7 cellular contexts compared by ENCODE assay signal in the genomic region with DNA sequence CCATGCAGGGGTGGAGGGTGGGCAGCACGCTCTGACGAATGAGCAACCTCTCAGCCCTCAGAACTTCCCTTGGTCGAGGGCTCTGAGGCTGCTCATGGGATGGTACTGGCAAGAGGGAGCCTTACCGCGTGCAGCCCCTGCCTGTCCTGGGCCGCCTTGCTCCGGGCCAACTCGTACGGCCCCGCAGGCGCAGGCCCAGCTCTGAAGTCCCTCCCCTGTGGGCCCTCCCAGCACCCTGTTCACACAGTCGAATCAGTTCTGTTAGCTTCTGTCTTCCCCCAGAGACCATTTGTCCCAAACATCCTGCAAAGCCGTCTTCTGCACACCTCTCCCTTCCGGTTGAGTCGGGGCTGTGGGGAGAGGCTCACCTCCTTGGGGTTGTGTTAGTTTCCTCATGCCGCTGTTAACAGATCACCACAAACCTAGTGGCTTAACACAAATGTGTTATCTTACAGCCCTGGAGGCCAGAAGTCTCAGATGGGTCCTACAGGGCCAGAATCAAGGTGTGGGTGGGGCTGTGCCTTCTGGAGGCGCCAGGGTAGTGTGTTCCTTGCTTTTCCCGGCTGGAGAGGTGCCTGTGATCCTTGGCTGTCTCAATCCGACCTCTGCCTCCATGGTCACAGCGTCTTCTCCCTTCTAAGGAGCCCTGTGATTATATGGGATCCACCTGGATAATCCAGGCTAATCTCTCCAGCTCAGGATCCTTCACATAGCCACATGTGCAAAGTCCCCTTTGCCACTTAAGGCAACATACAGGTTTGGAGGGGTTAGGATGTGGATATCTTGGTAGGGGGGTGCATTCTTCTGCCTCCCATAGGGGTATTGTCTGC. TPM values are rescaled to one million over a fixed set of nuclear protein-coding genes. Genes with fewer than 3 reads are reported as not detected.
A peak's percentile ranks its signal among the peaks of the same experiment; 100 is the strongest.
DNase-seq lines count a peak whose midpoint lies in the region; ATAC-seq, FAIRE-seq and TF ChIP-seq lines count a peak whose summit lies in the region.

No MANE protein-coding gene starts in this region.

- ATAC-seq in GM18909 (IDR thresholded peaks at IDR 0.05; ENCODE audit: poor library complexity, unreplicated experiment) = peak; percentile 63
- peak; percentile 57 for ATAC-seq in HG03354 (IDR thresholded peaks at IDR 0.05; ENCODE audit: poor library complexity, severe bottlenecking, unreplicated experiment)

- peak overlapping the region; percentile 100 for H2AFZ ChIP-seq in endothelial cell of umbilical vein (ENCODE audit: low read depth, low read length)

- no peaks in the 10 kb centered on the region for H3K36me3 Mint-ChIP-seq in neural crest cell (ENCODE audit: low read depth)

- H3K4me1 ChIP-seq in endothelial cell of umbilical vein (ENCODE audit: control insufficient read depth, extremely low read depth, insufficient read depth, low read length) = peaks cover 10% of the 10 kb centered on the region
- H3K4me1 ChIP-seq in vagina = peaks cover 26% of the 10 kb centered on the region

- no peak overlapping the region for H3K27ac ChIP-seq in endothelial cell of umbilical vein (ENCODE audit: insufficient read depth, low read depth, low read length)
- peak overlapping the region; percentile 85 for H3K27ac ChIP-seq in vagina

- H3K9me3 ChIP-seq in endothelial cell of umbilical vein (replicated peaks; ENCODE audit: control insufficient read depth, insufficient read depth, low read length) (no peaks in the 10 kb centered on the region), vagina (no peaks in the 10 kb centered on the region)

- no TSS peak for BruUV-seq in endothelial cell of umbilical vein (replicated peaks; lab: Mats Ljungman, UMichigan)

- dilution Hi-C loops in endothelial cell of umbilical vein (cut with MboI; ENCODE audit: extremely low pct_ligation_motif_present, low sequenced_read_pairs) = no loop called here

- H3K4me3 Mint-ChIP-seq in neural crest cell = peak overlapping the region; percentile 88

- H3K4me3 ChIP-seq in endothelial cell of umbilical vein (replicated peaks in 1 of 3; ENCODE audit: insufficient read depth in 1 of 3, low read depth in 1 of 3, low read length in 3 of 3) (peak overlapping the region in 2 of 3 experiments; percentile 45 to 62), vagina (peak overlapping the region; percentile 67 to 72)

- intact Hi-C loops in endothelial cell of umbilical vein (cut with micrococcal nuclease) = loop anchor here (1.0 kb wide), 1 partner anchor 8 kb away; no protein-coding TSS in a partner anchor
- intact Hi-C loops in vagina (cut with DNase I) = loop anchor here (10.0 kb wide), 1 partner anchor 75 kb away; a partner anchor contains a TSS

- DNase-seq in activated CD4-positive, alpha-beta T cell treated with anti-CD3 and anti-CD28 coated beads, Interleukin-2, amount 50 U/mL, for 48 hours = peak; percentile 49 to 58
- DNase-seq in endothelial cell of umbilical vein (ENCODE audit: low read depth, low spot score) = peak; percentile 43
- no peak for DNase-seq in neural crest cell (ENCODE audit: low read depth, low spot score)
- no peak for DNase-seq in vagina (ENCODE audit: extremely low spot score in 2 of 2)
- no peak for DNase-seq in NCI-H446 (lab: John Stamatoyannopoulos, UW)

- peaks cover 5% of the 10 kb centered on the region for H3K27me3 Mint-ChIP-seq in neural crest cell (ENCODE audit: low read depth)

- peaks cover 11% of the 10 kb centered on the region for H3K4me1 Mint-ChIP-seq in neural crest cell

- no peak for TF ChIP-seq CTCF in endothelial cell of umbilical vein (IDR thresholded peaks at IDR 0.05; ENCODE audit: extremely low read depth in 1 of 2, insufficient read depth in 1 of 2, low read depth in 1 of 2, low read length in 2 of 2)
- TF ChIP-seq CTCF in neural crest cell (conservative IDR thresholded peaks at IDR 0.05) = no peak
- no peak for TF ChIP-seq CTCF in vagina (IDR thresholded peaks at IDR 0.05)

- H3K9me3 Mint-ChIP-seq in neural crest cell = no peaks in the 10 kb centered on the region

- peak overlapping the region; percentile 40 for H3K9ac ChIP-seq in endothelial cell of umbilical vein (replicated peaks; ENCODE audit: extremely low read depth, insufficient read depth, low read length)

- POLR2A ChIA-PET in endothelial cell of umbilical vein (lab: Charles Lee) = no interaction called here

- no peaks in the 10 kb centered on the region for H3K79me2 ChIP-seq in endothelial cell of umbilical vein (ENCODE audit: control insufficient read depth, insufficient read depth, low read length)

- no peaks in the 10 kb centered on the region for H3K36me3 ChIP-seq in endothelial cell of umbilical vein (ENCODE audit: control insufficient read depth in 2 of 2, extremely low read depth in 1 of 2, insufficient read depth in 2 of 2, low read length in 2 of 2)
- H3K36me3 ChIP-seq in vagina = no peaks in the 10 kb centered on the region

- FAIRE-seq in endothelial cell of umbilical vein (lab: Jason Lieb, UNC) = peak; percentile 67

- peak overlapping the region; percentile 71 for H3K4me2 ChIP-seq in endothelial cell of umbilical vein (ENCODE audit: insufficient read depth, low read length)

- CTCF ChIA-PET in endothelial cell of umbilical vein (lab: Charles Lee) = interaction anchor here (0.6 to 0.7 kb wide), 2 partner anchors 10 to 63 kb away, joined by 3 read pairs; no protein-coding TSS in a partner anchor

- peak overlapping the region; percentile 91 for H3K27ac Mint-ChIP-seq in neural crest cell (ENCODE audit: unreplicated experiment)

- H3K27me3 ChIP-seq in endothelial cell of umbilical vein (ENCODE audit: control insufficient read depth in 2 of 2, insufficient read depth in 2 of 2, low read length in 2 of 2) (peaks cover 0 to 3% of the 10 kb centered on the region in 2 experiments), vagina (no peaks in the 10 kb centered on the region)

- TF ChIP-seq POLR2A in endothelial cell of umbilical vein (IDR thresholded peaks at IDR 0.05; ENCODE audit: low read depth, low read length) (no peak), vagina (IDR thresholded peaks at IDR 0.05) (no peak)

- no peaks in the 10 kb centered on the region for H4K20me1 ChIP-seq in endothelial cell of umbilical vein (replicated peaks; ENCODE audit: control insufficient read depth, extremely low read depth, insufficient read depth, low read length)

- no peaks in the 10 kb centered on the region for H3K9me1 ChIP-seq in endothelial cell of umbilical vein (replicated peaks; ENCODE audit: control insufficient read depth, extremely low read depth, insufficient read depth, low read length)

TF ChIP-seq in endothelial cell of umbilical vein, 7 proteins besides CTCF, POLR2A, EP300 and RAD21:
- TF ChIP-seq JUN (IDR thresholded peaks at IDR 0.05; ENCODE audit: borderline replicate concordance, insufficient read depth, insufficient read length, low read depth) (no peak), MYC (IDR thresholded peaks at IDR 0.05; ENCODE audit: low read depth, low read length) (no peak), POLR2AphosphoS5 (IDR thresholded peaks at IDR 0.05; ENCODE audit: insufficient read depth, low read depth, low read length) (no peak), EZH2 (IDR thresholded peaks at IDR 0.05; ENCODE audit: borderline replicate concordance, low read depth, low read length, severe bottlenecking) (no peak), FOS (IDR thresholded peaks at IDR 0.05; ENCODE audit: borderline replicate concordance, insufficient read depth, low read length) (no peak), GATA2 (IDR thresholded peaks at IDR 0.05; ENCODE audit: insufficient read depth, insufficient read length, low read depth, low read length) (no peak)
- TF ChIP-seq, protein P1, sequence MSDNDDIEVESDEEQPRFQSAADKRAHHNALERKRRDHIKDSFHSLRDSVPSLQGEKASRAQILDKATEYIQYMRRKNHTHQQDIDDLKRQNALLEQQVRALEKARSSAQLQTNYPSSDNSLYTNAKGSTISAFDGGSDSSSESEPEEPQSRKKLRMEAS (IDR thresholded peaks at IDR 0.05; ENCODE audit: insufficient read depth, insufficient read length) = no peak
TF ChIP-seq in endothelial cell of umbilical vein: peak in this region for 0.

RNA-seq across cellular contexts. Expression of a gene that starts 0.9 kb away (rescaled TPM):
- total RNA-seq in endothelial cell of umbilical vein = 3.7 and 4.8 TPM in 2 replicates
- polyA plus RNA-seq in endothelial cell of umbilical vein = 6.3 and 8.4 TPM in 2 replicates
- polyA plus RNA-seq in endothelial cell of umbilical vein (2011; cell fraction: cytosol; rRNA removed) = 6.0 and 6.9 TPM in 2 replicates
- 2.8 and 3.5 TPM in 2 replicates for polyA plus RNA-seq in endothelial cell of umbilical vein (2011; cell fraction: nucleus; rRNA removed)
- polyA plus RNA-seq in endothelial cell of umbilical vein (2012) = 4.6 and 6.8 TPM in 2 replicates
- polyA minus RNA-seq in endothelial cell of umbilical vein = 3.8 and 6.5 TPM in 2 replicates
- polyA minus RNA-seq in endothelial cell of umbilical vein (2011; cell fraction: cytosol; rRNA and poly(A)+ RNA removed) = not detected
- polyA minus RNA-seq in endothelial cell of umbilical vein (2011; cell fraction: nucleus; rRNA and poly(A)+ RNA removed) = 1.5 and 1.7 TPM in 2 replicates
- total RNA-seq in neural crest cell = 3.8 and 4.9 TPM in 2 replicates
- total RNA-seq in vagina = 7.6 TPM

RNA-seq across cellular contexts. Expression of a gene that starts 52.9 kb away (rescaled TPM):
- 139 and 140 TPM in 2 replicates for total RNA-seq in endothelial cell of umbilical vein
- 56.5 and 67.1 TPM in 2 replicates for polyA plus RNA-seq in endothelial cell of umbilical vein
- 79.6 and 84.6 TPM in 2 replicates for polyA plus RNA-seq in endothelial cell of umbilical vein (2011; cell fraction: cytosol; rRNA removed)
- polyA plus RNA-seq in endothelial cell of umbilical vein (2011; cell fraction: nucleus; rRNA removed) = 59.2 and 87.2 TPM in 2 replicates
- polyA plus RNA-seq in endothelial cell of umbilical vein (2012) = 128 and 181 TPM in 2 replicates
- 71.6 and 73.4 TPM in 2 replicates for polyA minus RNA-seq in endothelial cell of umbilical vein
- polyA minus RNA-seq in endothelial cell of umbilical vein (2011; cell fraction: cytosol; rRNA and poly(A)+ RNA removed) = 66.3 TPM
- 48.6 and 79.9 TPM in 2 replicates for polyA minus RNA-seq in endothelial cell of umbilical vein (2011; cell fraction: nucleus; rRNA and poly(A)+ RNA removed)
- 288 and 293 TPM in 2 replicates for total RNA-seq in neural crest cell
- 87.9 TPM for total RNA-seq in vagina

Comparison
In these comparisons a context has a peak if more than half of its experiments do, and no peak if none do; other contexts are left out.
1. DNase-seq: peak in activated CD4-positive, alpha-beta T cell treated with anti-CD3 and anti-CD28 coated beads, Interleukin-2, amount 50 U/mL, for 48 hours (2 of 2) and endothelial cell of umbilical vein (single experiment); none in neural crest cell (single experiment), vagina (0 of 2) and NCI-H446 (0 of 2).